In genomic region chr19:4342421-4343055, GRCh38 we compare ENCODE assay signal across 1 cellular context.
TF ChIP-seq lines count a peak whose summit lies in the region.

No MANE protein-coding gene starts in this region.

TF ChIP-seq in K562, 482 proteins besides CTCF, POLR2A, EP300 and RAD21 (continued from another document and continues in another):
- no peak for TF ChIP-seq CBX2 (IDR thresholded peaks at IDR 0.05; ENCODE audit: insufficient read depth, low read length, poor library complexity, severe bottlenecking)
- TF ChIP-seq ZBTB5 (IDR thresholded peaks at IDR 0.05): peak; percentile 94
- peak; percentile 70; the same call in 1 of the 2 replicates for TF ChIP-seq ZBTB12 (CRISPR knock-in tag; IDR thresholded peaks at IDR 0.05)
- no peak for TF ChIP-seq HMGXB4 (CRISPR knock-in tag; IDR thresholded peaks at IDR 0.05)
- TF ChIP-seq ZNF212 (CRISPR knock-in tag; IDR thresholded peaks at IDR 0.05): no peak
- peak; percentile 99 for TF ChIP-seq ZNF584 (CRISPR knock-in tag; IDR thresholded peaks at IDR 0.05; ENCODE audit: low read depth)
- peak; percentile 76; the same call in 1 of the 2 replicates for TF ChIP-seq ATF6 (CRISPR knock-in tag; IDR thresholded peaks at IDR 0.05)
- TF ChIP-seq TCF15 (CRISPR knock-in tag; IDR thresholded peaks at IDR 0.05): peak; percentile 87; the same call in 1 of the 2 replicates
- no peak for TF ChIP-seq MYBL2 (IDR thresholded peaks at IDR 0.05; ENCODE audit: low read depth)
- no peak for TF ChIP-seq MYBL2 (CRISPR knock-in tag; IDR thresholded peaks at IDR 0.05; ENCODE audit: borderline replicate concordance)
- 0 out of 2 replicates have a peak, but pooled peaks have one; percentile 57 for TF ChIP-seq KDM2B (CRISPR knock-in tag; IDR thresholded peaks at IDR 0.05)
- peak; percentile 82 for TF ChIP-seq PTTG1 (tag; IDR thresholded peaks at IDR 0.05; ENCODE audit: low read depth)
- peak; percentile 73 for TF ChIP-seq ZNF583 (CRISPR knock-in tag; IDR thresholded peaks at IDR 0.05)
- peak; percentile 99 for TF ChIP-seq OTX1 (CRISPR knock-in tag; IDR thresholded peaks at IDR 0.05)
- no peak for TF ChIP-seq ETS1 (conservative IDR thresholded peaks at IDR 0.05; ENCODE audit: control insufficient read depth, low read depth, low read length)
- no peak for TF ChIP-seq HLTF (IDR thresholded peaks at IDR 0.05)
- 0 out of 2 replicates have a peak, but pooled peaks have one; percentile 18 for TF ChIP-seq HMBOX1 (IDR thresholded peaks at IDR 0.05)
- TF ChIP-seq ZFX (CRISPR knock-in tag; IDR thresholded peaks at IDR 0.05): peak; percentile 82
- peak; percentile 85 for TF ChIP-seq POLR2G (IDR thresholded peaks at IDR 0.05; ENCODE audit: low read depth, low read length)
- no peak for TF ChIP-seq THRA (IDR thresholded peaks at IDR 0.05)
- TF ChIP-seq ASH1L (IDR thresholded peaks at IDR 0.05; ENCODE audit: borderline replicate concordance, low read depth, partially characterized antibody): peak; percentile 100
- TF ChIP-seq UBTF (IDR thresholded peaks at IDR 0.05; ENCODE audit: borderline replicate concordance in 1 of 2, low read depth in 2 of 2, low read length in 2 of 2): peak; percentile 45 to 57; a peak in 1 of 4 replicates
- TF ChIP-seq RB1 (IDR thresholded peaks at IDR 0.05; ENCODE audit: low read depth): peak; percentile 61; the same call in 1 of the 2 replicates
- TF ChIP-seq EP400 (IDR thresholded peaks at IDR 0.05): no peak
- peak; percentile 80 for TF ChIP-seq PKNOX1 (IDR thresholded peaks at IDR 0.05)
- TF ChIP-seq ZNF395 (CRISPR knock-in tag; IDR thresholded peaks at IDR 0.05): peak; percentile 100
- peak; percentile 11; the same call in 1 of the 2 replicates for TF ChIP-seq ESRRA (IDR thresholded peaks at IDR 0.05; ENCODE audit: borderline replicate concordance, low read depth)
- TF ChIP-seq RBM14 (IDR thresholded peaks at IDR 0.05; ENCODE audit: borderline replicate concordance, insufficient read depth, low read depth, low read length): no peak
- TF ChIP-seq MTA3 (IDR thresholded peaks at IDR 0.05; ENCODE audit: borderline replicate concordance): peak; percentile 72; the same call in 1 of the 2 replicates
- TF ChIP-seq HCFC1 (IDR thresholded peaks at IDR 0.05; ENCODE audit: low read depth, low read length): peak; percentile 21; the same call in 1 of the 2 replicates
- peak; percentile 99 for TF ChIP-seq CC2D1A (IDR thresholded peaks at IDR 0.05)
- 0 out of 2 replicates have a peak, but pooled peaks have one; percentile 28 for TF ChIP-seq ZNF511 (CRISPR knock-in tag; IDR thresholded peaks at IDR 0.05)
- no peak for TF ChIP-seq ZBTB2 (IDR thresholded peaks at IDR 0.05)
- TF ChIP-seq TARDBP (IDR thresholded peaks at IDR 0.05): 0 out of 2 replicates have a peak, but pooled peaks have one; percentile 16
- 0 out of 2 replicates have a peak, but pooled peaks have one; percentile 21 for TF ChIP-seq CGGBP1 (CRISPR knock-in tag; IDR thresholded peaks at IDR 0.05)
